ENCODE assay signal across 32 cellular contexts in genomic region chr3:30924763-30925162, GRCh38. TPM values are rescaled to one million over a fixed set of nuclear protein-coding genes. Genes with fewer than 3 reads are reported as not detected.
DNase-seq lines count a peak whose midpoint lies in the region; ATAC-seq and TF ChIP-seq lines count a peak whose summit lies in the region.
"Had no signal": no experiment of that assay in that cellular context is flagged by ENCODE, and none has a peak within 500 bp of the region (broad histone marks: within the 10 kb centered on the region; RNA-seq: fewer than 3 reads in every experiment).

No MANE protein-coding gene starts in this region.

- no peaks in the 10 kb centered on the region for H3K27me3 ChIP-seq in brain microvascular endothelial cell (replicated peaks)
- H3K27me3 ChIP-seq: adrenal gland; BLaER1 treated with 17β-estradiol and CSF1 and Interleukin-3, amounts not matched to agents 10 nM and 100 nM; cardiac muscle cell; neural progenitor cell; thyroid gland had no signal

- H3K36me3 ChIP-seq in brain microvascular endothelial cell (replicated peaks): no peaks in the 10 kb centered on the region
- H3K36me3 ChIP-seq: adrenal gland; BLaER1 treated with 17β-estradiol and CSF1 and Interleukin-3, amounts not matched to agents 10 nM and 100 nM; cardiac muscle cell; HAP-1; neural progenitor cell; thyroid gland had no signal

- ATAC-seq in sciatic nerve: no peak
- ATAC-seq in stimulated activated effector memory CD8-positive, alpha-beta T cell treated with anti-CD3 and anti-CD28 coated beads, Interleukin-12 subunit alpha, Interleukin-12 subunit beta, amount 100 ng/mL, for 72 hours: no peak
- ATAC-seq: stimulated activated naive CD8-positive, alpha-beta T cell treated with anti-CD3 and anti-CD28 coated beads, Interleukin-15, amount 100 ng/mL, for 72 hours had no signal

- TF ChIP-seq CTCF in brain microvascular endothelial cell (IDR thresholded peaks at IDR 0.05; ENCODE audit: low read depth, low read length, missing control alignments) (no peak), fibroblast of the aortic adventitia (IDR thresholded peaks at IDR 0.05; ENCODE audit: insufficient read depth, low read length) (no peak)

- H3K27ac Mint-ChIP-seq in stimulated activated effector memory CD8-positive, alpha-beta T cell treated with anti-CD3 and anti-CD28 coated beads, Interleukin-12 subunit alpha, Interleukin-12 subunit beta, amount 100 ng/mL, for 72 hours: no peak overlapping the region
- H3K27ac Mint-ChIP-seq: activated CD4-positive, alpha-beta memory T cell treated with anti-CD3 and anti-CD28 coated beads for 36 hours; dendritic cell treated with granulocyte-macrophage colony-stimulating factor and Interleukin-4, amounts not matched to agents 40 ng/mL and 50 ng/mL, for 4 days; IgD-negative memory B cell; immature natural killer cell; memory B cell; neural progenitor cell; stimulated activated naive CD8-positive, alpha-beta T cell treated with anti-CD3 and anti-CD28 coated beads, Interleukin-15, amount 100 ng/mL, for 72 hours had no signal

- no peaks in the 10 kb centered on the region for H3K4me1 Mint-ChIP-seq in stimulated activated effector memory CD8-positive, alpha-beta T cell treated with anti-CD3 and anti-CD28 coated beads, Interleukin-12 subunit alpha, Interleukin-12 subunit beta, amount 100 ng/mL, for 72 hours
- H3K4me1 Mint-ChIP-seq: IgD-negative memory B cell; immature natural killer cell; memory B cell; neural progenitor cell; stimulated activated naive CD8-positive, alpha-beta T cell treated with anti-CD3 and anti-CD28 coated beads, Interleukin-15, amount 100 ng/mL, for 72 hours had no signal

- H3K27ac ChIP-seq in brain microvascular endothelial cell: no peak overlapping the region
- H3K27ac ChIP-seq: adrenal gland; BLaER1 treated with 17β-estradiol and CSF1 and Interleukin-3, amounts not matched to agents 10 nM and 100 nM; cardiac muscle cell; neural progenitor cell; thyroid gland had no signal

- H3K4me3 ChIP-seq in brain microvascular endothelial cell (ENCODE audit: low read depth, low read length): no peak overlapping the region
- H3K4me3 ChIP-seq in fibroblast of the aortic adventitia (ENCODE audit: low read depth, low read length): no peak overlapping the region
- H3K4me3 ChIP-seq: adrenal gland; BLaER1 treated with 17β-estradiol and CSF1 and Interleukin-3, amounts not matched to agents 10 nM and 100 nM; cardiac muscle cell; HAP-1; neural progenitor cell; thyroid gland had no signal

- peaks cover 4% of the 10 kb centered on the region for H3K36me3 Mint-ChIP-seq in stimulated activated effector memory CD8-positive, alpha-beta T cell treated with anti-CD3 and anti-CD28 coated beads, Interleukin-12 subunit alpha, Interleukin-12 subunit beta, amount 100 ng/mL, for 72 hours
- H3K36me3 Mint-ChIP-seq: immature natural killer cell, memory B cell, neural progenitor cell had no signal

- DNase-seq in HCEC 1CT (peak; percentile 68), brain microvascular endothelial cell (peak; percentile 22), fibroblast of the aortic adventitia (ENCODE audit: low read depth) (peak; percentile 76), stromal cell of bone marrow (ENCODE audit: low read depth) (peak; percentile 44), amniotic stem cell (lab: John Stamatoyannopoulos, UW) (no peak), sciatic nerve (ENCODE audit: low spot score) (no peak)
- no peak for DNase-seq in stimulated activated effector memory CD8-positive, alpha-beta T cell treated with anti-CD3 and anti-CD28 coated beads, Interleukin-12 subunit alpha, Interleukin-12 subunit beta, amount 100 ng/mL, for 72 hours (ENCODE audit: low spot score in 2 of 2)
- DNase-seq: activated CD4-positive, alpha-beta memory T cell treated with anti-CD3 and anti-CD28 coated beads for 36 hours; activated CD4-positive, CD25-positive, alpha-beta regulatory T cell treated with anti-CD3 and anti-CD28 coated beads, Interleukin-2, amount 50 U/mL, for 72 hours; activated naive CD4-positive, alpha-beta T cell treated with Interleukin-2 at 50 U/mL for 16 hours; adrenal gland; DMS153; erythroblast; immature natural killer cell; NCI-H1048; NCI-H1694; NCI-H446 treated with DMSO at 0.1 percent for 48 hours; NCI-H774; SIG-M5; stimulated activated CD4-positive, alpha-beta T cell treated with anti-CD3 and anti-CD28 coated beads, Interleukin-1b, Interleukin-23, amount 100 ng/mL, for 48 hours; stimulated activated CD8-positive, alpha-beta memory T cell treated with anti-CD3 and anti-CD28 coated beads, Interleukin-4, amount 100 ng/mL, for 48 hours; stimulated activated naive CD8-positive, alpha-beta T cell treated with anti-CD3 and anti-CD28 coated beads, Interleukin-15, amount 100 ng/mL, for 72 hours; thyroid gland had no signal

- no peak overlapping the region for H3K4me3 Mint-ChIP-seq in stimulated activated effector memory CD8-positive, alpha-beta T cell treated with anti-CD3 and anti-CD28 coated beads, Interleukin-12 subunit alpha, Interleukin-12 subunit beta, amount 100 ng/mL, for 72 hours
- H3K4me3 Mint-ChIP-seq: activated CD4-positive, alpha-beta memory T cell treated with anti-CD3 and anti-CD28 coated beads for 36 hours; dendritic cell treated with granulocyte-macrophage colony-stimulating factor and Interleukin-4, amounts not matched to agents 40 ng/mL and 50 ng/mL, for 4 days; IgD-negative memory B cell; immature natural killer cell; memory B cell; neural progenitor cell; stimulated activated naive CD8-positive, alpha-beta T cell treated with anti-CD3 and anti-CD28 coated beads, Interleukin-15, amount 100 ng/mL, for 72 hours had no signal

- intact Hi-C loops in sciatic nerve (cut with DNase I): no loop called here

- no peaks in the 10 kb centered on the region for H3K9me3 Mint-ChIP-seq in stimulated activated effector memory CD8-positive, alpha-beta T cell treated with anti-CD3 and anti-CD28 coated beads, Interleukin-12 subunit alpha, Interleukin-12 subunit beta, amount 100 ng/mL, for 72 hours
- H3K9me3 Mint-ChIP-seq: immature natural killer cell; stimulated activated naive CD8-positive, alpha-beta T cell treated with anti-CD3 and anti-CD28 coated beads, Interleukin-15, amount 100 ng/mL, for 72 hours had no signal

- in situ Hi-C loops in brain microvascular endothelial cell (cut with HindIII; ENCODE audit: low pct_ligation_motif_present, low sequenced_read_pairs): no loop called here

RNA-seq across cellular contexts. Expression of gene GADL1, which starts 30.3 kb away (rescaled TPM):
- 0.18 TPM in 1 of 2 replicates, not detected in the other for total RNA-seq in fibroblast of the aortic adventitia (ENCODE audit: low replicate concordance)
- 0.27 TPM for total RNA-seq in sciatic nerve
- total RNA-seq: activated CD4-positive, alpha-beta memory T cell treated with anti-CD3 and anti-CD28 coated beads for 36 hours; G401; T-helper 2 cell treated with Interferon-gamma antibody and Interleukin-4, amounts not matched to agents 100 ng/mL and 5 ng/mL, for 36 hours; thyroid gland had no signal

Comparison
In these comparisons a context has a peak if more than half of its experiments do, and no peak if none do; other contexts are left out.
1. DNase-seq: peak in HCEC 1CT (single experiment), brain microvascular endothelial cell (single experiment), fibroblast of the aortic adventitia (single experiment) and stromal cell of bone marrow (single experiment); none in amniotic stem cell (single experiment), sciatic nerve (single experiment) and stimulated activated effector memory CD8-positive, alpha-beta T cell treated with anti-CD3 and anti-CD28 coated beads, Interleukin-12 subunit alpha, Interleukin-12 subunit beta, amount 100 ng/mL, for 72 hours (0 of 2).